In the genomic region with DNA sequence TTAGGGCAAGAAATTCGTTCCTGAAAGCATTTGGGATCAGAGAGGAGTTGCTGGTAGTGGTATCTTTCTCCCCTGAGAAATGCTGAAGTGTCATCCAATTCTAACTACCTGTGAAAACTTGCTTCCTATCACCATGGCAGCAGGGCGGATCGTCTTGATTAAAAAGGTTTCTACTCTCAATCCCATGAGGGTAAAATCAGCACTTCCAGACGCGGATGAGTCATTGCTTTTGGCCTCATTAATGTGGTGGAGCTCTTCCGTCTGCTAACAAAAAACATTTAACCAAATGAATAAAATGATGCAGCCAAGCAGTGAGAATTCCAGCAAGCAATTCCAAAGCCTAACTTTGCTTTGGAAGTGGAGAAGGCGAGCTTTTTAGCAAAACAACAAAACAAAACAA, we compare ENCODE assay signal across 8 cellular contexts.
DNase-seq lines count a peak whose midpoint lies in the region; ATAC-seq and TF ChIP-seq lines count a peak whose summit lies in the region.

No MANE protein-coding gene starts in this region.

- H3K9me3 Mint-ChIP-seq in type B pancreatic cell: peaks cover 14% of the 10 kb centered on the region

- no peak overlapping the region for H2BK5ac ChIP-seq in mesendoderm (ENCODE audit: low read length)

- no peaks in the 10 kb centered on the region for H3K36me3 Mint-ChIP-seq in type B pancreatic cell

- no peak overlapping the region for H2BK15ac ChIP-seq in mesendoderm (replicated peaks; ENCODE audit: low read depth)

- DNase-seq in AG20443 (ENCODE audit: low spot score) (peak; percentile 77), HPDE6-E6E7 (ENCODE audit: extremely low spot score) (peak; percentile 60), cerebellum (ENCODE audit: low spot score) (peak; percentile 35), mesendoderm (peak; percentile 90), OCI-M1 (lab: John Stamatoyannopoulos, UW) (no peak), type B pancreatic cell (ENCODE audit: extremely low spot score, unreplicated experiment) (no peak), NCI-H82 treated with DMSO at 0.1 percent for 48 hours (lab: John Stamatoyannopoulos, UW; ENCODE audit: unreplicated experiment) (no peak)

- no peaks in the 10 kb centered on the region for H3K79me2 ChIP-seq in mesendoderm (ENCODE audit: control insufficient read depth, insufficient read depth, low read length)

- H2AK5ac ChIP-seq in mesendoderm (ENCODE audit: low read length): no peak overlapping the region

- ATAC-seq in HG03159 (IDR thresholded peaks at IDR 0.05; ENCODE audit: unreplicated experiment): no peak

- no peaks in the 10 kb centered on the region for H3K27me3 ChIP-seq in mesendoderm (ENCODE audit: insufficient read depth, low read length, poor library complexity)

- H3K9ac ChIP-seq in mesendoderm (ENCODE audit: low read length): no peak overlapping the region

- H3K27ac ChIP-seq in mesendoderm (ENCODE audit: low read depth, low read length): no peak overlapping the region

- H3K27me3 Mint-ChIP-seq in type B pancreatic cell: no peaks in the 10 kb centered on the region

- H3K79me1 ChIP-seq in mesendoderm (ENCODE audit: low read length): no peaks in the 10 kb centered on the region

- H3K4me3 ChIP-seq in mesendoderm (ENCODE audit: low read length): no peak overlapping the region

- peaks cover 9% of the 10 kb centered on the region for H3K4me1 Mint-ChIP-seq in type B pancreatic cell (ENCODE audit: unreplicated experiment)

- no peak overlapping the region for H2BK120ac ChIP-seq in mesendoderm (ENCODE audit: low read depth, low read length)

- no peaks in the 10 kb centered on the region for H3K4me1 ChIP-seq in mesendoderm (ENCODE audit: control insufficient read depth, low read depth, low read length)

- H3K27ac Mint-ChIP-seq in type B pancreatic cell: no peak overlapping the region

- no CpG with 5 or more reads among the region's 7 CpGs for WGBS in mesendoderm (ENCODE audit: extremely low coverage, insufficient coverage, low lambda C conversion rate)

- no peak overlapping the region for H3K18ac ChIP-seq in mesendoderm (ENCODE audit: low read length)

- H3K4me3 Mint-ChIP-seq in type B pancreatic cell: no peak overlapping the region

- H3K23ac ChIP-seq in mesendoderm (ENCODE audit: low read length): no peak overlapping the region

- H3K56ac ChIP-seq in mesendoderm (ENCODE audit: low read length): no peak overlapping the region

- H3K4me2 ChIP-seq in mesendoderm (ENCODE audit: low read length): no peak overlapping the region

- H3K36me3 ChIP-seq in mesendoderm (ENCODE audit: control insufficient read depth, insufficient read depth, low read length): no peaks in the 10 kb centered on the region

- TF ChIP-seq CTCF in type B pancreatic cell (conservative IDR thresholded peaks at IDR 0.05): no peak

- no peak overlapping the region for H4K5ac ChIP-seq in mesendoderm (ENCODE audit: low read length)

- H3K4ac ChIP-seq in mesendoderm (ENCODE audit: low read depth, low read length): no peak overlapping the region

- no peak overlapping the region for H4K8ac ChIP-seq in mesendoderm (ENCODE audit: low read depth, low read length)

Comparison
In these comparisons a context has a peak if more than half of its experiments do, and no peak if none do; other contexts are left out.
1. DNase-seq: peak in AG20443 (single experiment), HPDE6-E6E7 (single experiment), cerebellum (single experiment) and mesendoderm (single experiment); none in OCI-M1 (single experiment), type B pancreatic cell (single experiment) and NCI-H82 treated with DMSO at 0.1 percent for 48 hours (single experiment).